Comparison of ENCODE assay signal across 19 cellular contexts in the genomic region with DNA sequence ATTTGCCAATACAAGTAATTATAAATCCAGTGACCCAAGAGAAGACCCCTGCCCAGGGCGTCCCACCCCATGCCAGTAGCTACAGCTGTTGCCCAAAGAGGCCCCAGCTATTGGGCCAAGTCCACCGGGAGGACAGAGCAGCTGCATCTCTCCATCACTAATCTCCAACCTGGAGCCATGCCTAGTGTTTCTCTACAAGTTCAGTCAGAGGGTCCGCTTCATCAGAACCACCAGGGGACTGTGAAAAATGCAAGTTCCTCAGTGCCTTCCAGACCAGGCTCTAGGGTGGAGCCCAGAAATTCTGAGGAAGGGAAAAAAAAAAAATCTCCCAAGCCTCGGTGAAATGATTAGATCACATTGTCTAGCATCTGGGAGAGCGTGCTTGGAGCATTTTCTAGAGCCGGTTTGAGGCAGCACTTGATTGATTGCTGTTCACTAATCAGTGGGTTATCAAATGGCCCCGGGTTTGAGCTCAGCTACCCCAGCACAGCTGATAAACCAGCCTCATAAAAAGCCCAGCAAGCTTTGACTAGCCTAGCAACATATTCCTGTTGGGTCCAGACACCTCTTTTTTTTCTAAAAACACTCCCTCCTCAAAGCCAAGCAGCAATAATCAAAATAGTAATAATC. TPM values are rescaled to one million over a fixed set of nuclear protein-coding genes. Genes with fewer than 3 reads are reported as not detected.
DNase-seq lines count a peak whose midpoint lies in the region; ATAC-seq and TF ChIP-seq lines count a peak whose summit lies in the region.
"Had no signal": no experiment of that assay in that cellular context is flagged by ENCODE, and none has a peak within 500 bp of the region (broad histone marks: within the 10 kb centered on the region; RNA-seq: fewer than 3 reads in every experiment).

No MANE protein-coding gene starts in this region.

- no peaks in the 10 kb centered on the region for H3K36me3 ChIP-seq in heart right ventricle
- no peaks in the 10 kb centered on the region for H3K36me3 ChIP-seq in heart left ventricle
- H3K36me3 ChIP-seq in mesodermal cell (ENCODE audit: control insufficient read depth, insufficient read depth, low read length): no peaks in the 10 kb centered on the region
- no peaks in the 10 kb centered on the region for H3K36me3 ChIP-seq in stomach

- ATAC-seq in heart right ventricle (no peak), heart left ventricle (no peak), T-helper 17 cell (no peak), GM21526 (IDR thresholded peaks at IDR 0.05; ENCODE audit: low FRiP score, unreplicated experiment) (no peak)
- ATAC-seq: esophagus mucosa; natural killer cell treated with Interleukin-12 subunit alpha and Interleukin-12 subunit beta and Interleukin-15 and Interleukin-18, amount 100 ng/mL, for 72 hours had no signal

- TF ChIP-seq CTCF in heart right ventricle (IDR thresholded peaks at IDR 0.05) (no peak), heart left ventricle (IDR thresholded peaks at IDR 0.05) (no peak), stomach (IDR thresholded peaks at IDR 0.05) (no peak)

- H3K27me3 ChIP-seq in heart right ventricle (no peaks in the 10 kb centered on the region), heart left ventricle (no peaks in the 10 kb centered on the region), stomach (no peaks in the 10 kb centered on the region)

- TF ChIP-seq POLR2A in heart left ventricle (IDR thresholded peaks at IDR 0.05) (no peak), stomach (IDR thresholded peaks at IDR 0.05) (no peak)

- H3K27ac ChIP-seq in heart right ventricle (peak overlapping the region in 7 of 10 donors; percentile 34 to 85 (median 62)), heart left ventricle (peak overlapping the region in 6 of 12 donors; percentile 41 to 85 (median 74)), mesodermal cell (ENCODE audit: low read depth, low read length, severe bottlenecking) (peak overlapping the region; percentile 82), stomach (peak overlapping the region in 4 of 5 donors; percentile 1 to 75 (median 70))

- no peak for DNase-seq in heart right ventricle
- DNase-seq in heart left ventricle: no peak
- DNase-seq in T-helper 17 cell: no peak
- no peak for DNase-seq in stomach
- DNase-seq in NOMO-1 treated with dmso at 0.1 percent for 144 hours (lab: John Stamatoyannopoulos, UW; ENCODE audit: unreplicated experiment): no peak
- no peak for DNase-seq in dermis blood vessel endothelial cell
- DNase-seq: activated CD4-positive, alpha-beta T cell treated with anti-CD3 and anti-CD28 coated beads for 36 hours; CD4-positive, alpha-beta T cell; DMS79 treated with DMSO at 0.1 percent for 48 hours; NCI-H2081; NCI-H510A treated with DMSO at 0.1 percent for 48 hours; stimulated activated CD4-positive, alpha-beta T cell treated with anti-CD3 and anti-CD28 coated beads, Interleukin-12 subunit alpha, Interleukin-12 subunit beta, amount 100 ng/mL, for 4 hours; T1000 had no signal

- H3K9me3 ChIP-seq in heart right ventricle (peaks cover 0 to 6% (median 0%) of the 10 kb centered on the region in 11 donors), heart left ventricle (peaks cover 0 to 4% (median 0%) of the 10 kb centered on the region in 12 donors), T-helper 17 cell (ENCODE audit: control insufficient read depth, low read length, poor library complexity, severe bottlenecking) (no peaks in the 10 kb centered on the region), mesodermal cell (ENCODE audit: control insufficient read depth, low read length) (no peaks in the 10 kb centered on the region), stomach (no peaks in the 10 kb centered on the region)

- no peaks in the 10 kb centered on the region for H3K36me3 Mint-ChIP-seq in T-helper 17 cell (ENCODE audit: low read depth)
- H3K36me3 Mint-ChIP-seq: natural killer cell treated with Interleukin-12 subunit alpha and Interleukin-12 subunit beta and Interleukin-15 and Interleukin-18, amount 100 ng/mL, for 72 hours had no signal

- no peak for TF ChIP-seq EP300 in stomach (IDR thresholded peaks at IDR 0.05)

- no peak overlapping the region for H3K4me3 Mint-ChIP-seq in T-helper 17 cell
- H3K4me3 Mint-ChIP-seq: activated CD4-positive, alpha-beta T cell treated with anti-CD3 and anti-CD28 coated beads for 36 hours; CD4-positive, alpha-beta T cell; natural killer cell treated with Interleukin-12 subunit alpha and Interleukin-12 subunit beta and Interleukin-15 and Interleukin-18, amount 100 ng/mL, for 72 hours had no signal

- WGBS in heart right ventricle, 2 donors: 67 to 73% methylated on average over 7 of the region's 7 CpGs
- WGBS in heart left ventricle, 4 donors: 62 to 73% (median 69%) methylated on average over 7 of the region's 7 CpGs
- WGBS in mesodermal cell (ENCODE audit: insufficient coverage in 2 of 2), 2 experiments: 93 to 95% methylated on average over 6 to 7 of the region's 7 CpGs
- WGBS in stomach, 5 donors: 30 to 47% (median 36%) methylated on average over 7 of the region's 7 CpGs

- peaks cover 4 to 49% (median 26%) of the 10 kb centered on the region in 9 donors for H3K4me1 ChIP-seq in heart right ventricle
- peaks cover 0 to 43% (median 19%) of the 10 kb centered on the region in 12 donors for H3K4me1 ChIP-seq in heart left ventricle
- H3K4me1 ChIP-seq in mesodermal cell (ENCODE audit: control insufficient read depth, insufficient read depth, low read length, poor library complexity, severe bottlenecking): peaks cover 40% of the 10 kb centered on the region
- peaks cover 22 to 62% (median 49%) of the 10 kb centered on the region in 4 donors for H3K4me1 ChIP-seq in stomach

- H3K4me3 ChIP-seq in heart right ventricle: no peak overlapping the region
- no peak overlapping the region for H3K4me3 ChIP-seq in heart left ventricle
- no peak overlapping the region for H3K4me3 ChIP-seq in mesodermal cell (ENCODE audit: extremely low read depth, insufficient read depth, low read length, poor library complexity, severe bottlenecking)
- no peak overlapping the region for H3K4me3 ChIP-seq in stomach

- H3K27me3 Mint-ChIP-seq in T-helper 17 cell: peaks cover 12% of the 10 kb centered on the region
- H3K27me3 Mint-ChIP-seq: activated CD4-positive, alpha-beta T cell treated with anti-CD3 and anti-CD28 coated beads for 36 hours; CD4-positive, alpha-beta T cell had no signal

- intact Hi-C loops in heart right ventricle (cut with DNase I): no loop called here
- intact Hi-C loops in heart left ventricle (cut with DNase I): loop anchor here in 3 of 10 donors (2.0 to 5.0 kb wide), 2 partner anchors 21 to 42 kb away; a partner anchor contains a TSS
- intact Hi-C loops in stomach (cut with DNase I; ENCODE audit: low total_unique reads): no loop called here

- H3K4me1 Mint-ChIP-seq in T-helper 17 cell: peaks cover 3% of the 10 kb centered on the region

- peak overlapping the region; percentile 76 for H3K27ac Mint-ChIP-seq in T-helper 17 cell
- H3K27ac Mint-ChIP-seq: CD4-positive, alpha-beta T cell had no signal

RNA-seq across cellular contexts. Expression of a gene that starts 22.3 kb away (rescaled TPM):
- total RNA-seq in heart right ventricle (100 to 1,000 TPM; 107 to 175 (median 128) TPM), heart left ventricle (100 to 1,000 TPM in 8 of 9 donors, 10 to 100 TPM in 1; 86.9 to 197 (median 117) TPM), T-helper 17 cell (100 to 1,000 TPM; 225 to 255 TPM), stomach (100 to 1,000 TPM in 3 of 5 donors, 10 to 100 TPM in 1, 1 to 10 TPM in 1; 2.6 to 329 (median 190) TPM), dermis blood vessel endothelial cell (88.0 and 132 TPM in 2 replicates)
- polyA plus RNA-seq in heart right ventricle (100 to 1,000 TPM in 1 of 2 donors, 10 to 100 TPM in 1; 29.6 to 151 TPM), heart left ventricle (100 to 1,000 TPM in 1 of 2 donors, 10 to 100 TPM in 1; 41.4 to 226 TPM), stomach (10 to 100 TPM; 40.4 to 63.7 (median 57.9) TPM)
- 86.7 TPM for polyA plus RNA-seq in mesodermal cell (2013, experiment 1 of 2)
- polyA plus RNA-seq in mesodermal cell (2013, experiment 2 of 2): 84.5 TPM

RNA-seq across cellular contexts. Expression of a gene that starts 44.6 kb away (rescaled TPM):
- not detected for total RNA-seq in heart right ventricle
- polyA plus RNA-seq in heart right ventricle: not detected
- total RNA-seq in heart left ventricle: under 1 TPM in 1 of 9 donors, not detected in 8; 0.08 TPM
- not detected for polyA plus RNA-seq in heart left ventricle
- total RNA-seq in T-helper 17 cell: not detected
- polyA plus RNA-seq in mesodermal cell (2013, experiment 1 of 2): not detected
- polyA plus RNA-seq in mesodermal cell (2013, experiment 2 of 2): not detected
- total RNA-seq in stomach: not detected
- under 1 TPM in 2 of 3 donors, not detected in 1; 0.10 to 0.12 TPM for polyA plus RNA-seq in stomach
- not detected in 2 replicates for total RNA-seq in dermis blood vessel endothelial cell
- total RNA-seq: A172; activated CD4-positive, alpha-beta T cell treated with anti-CD3 and anti-CD28 coated beads for 36 hours; CD4-positive, alpha-beta T cell; esophagus mucosa; lung microvascular endothelial cell; natural killer cell treated with Interleukin-12 subunit alpha and Interleukin-12 subunit beta and Interleukin-15 and Interleukin-18, amount 100 ng/mL, for 72 hours had no signal

RNA-seq across cellular contexts. Expression of a gene that starts 52.2 kb away (rescaled TPM):
- 1 to 10 TPM in 1 of 10 donors, under 1 TPM in 6, not detected in 3; 0.17 to 2.1 (median 0.31) TPM for total RNA-seq in heart right ventricle
- polyA plus RNA-seq in heart right ventricle: under 1 TPM; 0.15 to 0.32 TPM
- 1 to 10 TPM in 2 of 9 donors, under 1 TPM in 5, not detected in 2; 0.23 to 3.1 (median 0.30) TPM for total RNA-seq in heart left ventricle
- under 1 TPM in 1 of 2 donors, not detected in 1; 0.32 TPM for polyA plus RNA-seq in heart left ventricle
- 1 to 10 TPM in 1 of 2 donors, not detected in 1; 2.3 TPM for total RNA-seq in T-helper 17 cell
- polyA plus RNA-seq in mesodermal cell (2013, experiment 1 of 2): 0.26 TPM
- polyA plus RNA-seq in mesodermal cell (2013, experiment 2 of 2): not detected
- 1 to 10 TPM in 1 of 5 donors, not detected in 4; 2.9 TPM for total RNA-seq in stomach
- under 1 TPM; 0.18 to 0.46 (median 0.19) TPM for polyA plus RNA-seq in stomach
- total RNA-seq in dermis blood vessel endothelial cell: 10.9 and 11.4 TPM in 2 replicates
- total RNA-seq: A172; CD4-positive, alpha-beta T cell; esophagus mucosa; natural killer cell treated with Interleukin-12 subunit alpha and Interleukin-12 subunit beta and Interleukin-15 and Interleukin-18, amount 100 ng/mL, for 72 hours had no signal
